ENCODE assay signal across 29 cellular contexts in genomic region chr22:32751065-32751739, GRCh38. TPM values are rescaled to one million over a fixed set of nuclear protein-coding genes. Genes with fewer than 3 reads are reported as not detected.
"Had no signal": no experiment of that assay in that cellular context is flagged by ENCODE, and none has a peak within 500 bp of the region (broad histone marks: within the 10 kb centered on the region; RNA-seq: fewer than 3 reads in every experiment).

No MANE protein-coding gene starts in this region.

- H3K9me3 ChIP-seq: adrenal gland, breast epithelium had no signal

- ATAC-seq: activated CD8-positive, alpha-beta T cell treated with anti-CD3 and anti-CD28 coated beads, Interleukin-2, amount 10 ng/mL, durations not matched to agents 7 days and 5 days; Panc1; T-helper 17 cell; WTC11 had no signal

- H3K4me1 ChIP-seq: adrenal gland, breast epithelium had no signal

- H3K4me3 ChIP-seq: adrenal gland, breast epithelium had no signal

- H3K36me3 ChIP-seq: adrenal gland, breast epithelium had no signal

- H3K27ac ChIP-seq: adrenal gland had no signal

- H3K27me3 ChIP-seq: adrenal gland, breast epithelium had no signal

- DNase-seq: activated CD4-positive, alpha-beta T cell treated with anti-CD3 and anti-CD28 coated beads for 48 hours; activated CD4-positive, alpha-beta T cell treated with anti-CD3 and anti-CD28 coated beads, Interleukin-2, amount 50 U/mL, for 4 hours; activated CD4-positive, CD25-positive, alpha-beta regulatory T cell treated with anti-CD3 and anti-CD28 coated beads, Interleukin-2, amount 50 U/mL, for 72 hours; activated CD8-positive, alpha-beta memory T cell treated with anti-CD3 and anti-CD28 coated beads, Interleukin-2, amount 50 U/mL, for 48 hours; activated CD8-positive, alpha-beta T cell treated with anti-CD3 and anti-CD28 coated beads, Interleukin-2, amount 10 ng/mL, durations not matched to agents 7 days and 5 days; activated naive CD4-positive, alpha-beta T cell treated with anti-CD3 and anti-CD28 coated beads, Interleukin-2, amount 50 U/mL, for 16 hours; activated naive CD8-positive, alpha-beta T cell treated with anti-CD3 and anti-CD28 coated beads, Interleukin-2, amount 10 ng/mL, durations not matched to agents 7 days and 5 days; activated T-cell treated with anti-CD3 and anti-CD28 coated beads, Interleukin-2, amount 50 U/mL, for 1 hour; adrenal gland; anterior cingulate cortex; KG1; NCI-H1048; NCI-H1417; NCI-H1694; NCI-H2029; NCI-H2107; NCI-H2171 treated with DMSO at 0.1 percent for 48 hours; NCI-H226; NCI-H510A; NCI-H526 treated with DMSO at 0.1 percent for 48 hours; NCI-H82; RPMI8226; SHP77 treated with DMSO at 0.1 percent for 48 hours; T-helper 17 cell; T-helper 9 cell had no signal

RNA-seq across cellular contexts. Expression of gene TIMP3, which starts 50.3 kb away (rescaled TPM):
- total RNA-seq: activated CD8-positive, alpha-beta T cell treated with anti-CD3 and anti-CD28 coated beads, Interleukin-2, amount 10 ng/mL, durations not matched to agents 7 days and 5 days; OCI-LY7 had no signal
